In the genomic region with DNA sequence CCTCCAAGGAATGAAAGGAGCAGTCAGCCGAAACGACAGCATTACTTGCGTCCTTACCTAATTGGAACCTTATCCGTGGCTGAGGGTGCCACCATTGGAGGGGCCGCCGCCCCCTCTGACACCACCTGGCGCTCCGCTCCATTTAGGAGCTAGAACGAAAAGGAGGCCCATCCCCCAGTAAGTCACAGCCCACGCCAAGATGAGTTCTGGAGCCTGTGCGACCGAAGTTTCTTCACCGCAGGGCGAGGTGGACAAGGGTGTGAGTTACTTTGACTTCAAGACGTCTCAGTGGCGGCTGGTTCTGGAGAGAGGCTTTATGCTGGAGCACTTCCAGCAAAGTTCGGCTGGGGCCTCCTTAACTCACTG, we compare ENCODE assay signal across 1 cellular context.
A peak's percentile ranks its signal among the peaks of the same experiment; 100 is the strongest.
TF ChIP-seq lines count a peak whose summit lies in the region.

No MANE protein-coding gene starts in this region.

TF ChIP-seq in K562, 482 proteins besides CTCF, POLR2A, EP300 and RAD21 (continued from another document):
- TF ChIP-seq, protein P1, sequence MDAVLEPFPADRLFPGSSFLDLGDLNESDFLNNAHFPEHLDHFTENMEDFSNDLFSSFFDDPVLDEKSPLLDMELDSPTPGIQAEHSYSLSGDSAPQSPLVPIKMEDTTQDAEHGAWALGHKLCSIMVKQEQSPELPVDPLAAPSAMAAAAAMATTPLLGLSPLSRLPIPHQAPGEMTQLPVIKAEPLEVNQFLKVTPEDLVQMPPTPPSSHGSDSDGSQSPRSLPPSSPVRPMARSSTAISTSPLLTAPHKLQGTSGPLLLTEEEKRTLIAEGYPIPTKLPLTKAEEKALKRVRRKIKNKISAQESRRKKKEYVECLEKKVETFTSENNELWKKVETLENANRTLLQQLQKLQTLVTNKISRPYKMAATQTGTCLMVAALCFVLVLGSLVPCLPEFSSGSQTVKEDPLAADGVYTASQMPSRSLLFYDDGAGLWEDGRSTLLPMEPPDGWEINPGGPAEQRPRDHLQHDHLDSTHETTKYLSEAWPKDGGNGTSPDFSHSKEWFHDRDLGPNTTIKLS (IDR thresholded peaks at IDR 0.05; ENCODE audit: borderline replicate concordance, low read depth) = peak; percentile 56; the same call in 1 of the 2 replicates
